ENCODE assay signal across 8 cellular contexts in the genomic region with DNA sequence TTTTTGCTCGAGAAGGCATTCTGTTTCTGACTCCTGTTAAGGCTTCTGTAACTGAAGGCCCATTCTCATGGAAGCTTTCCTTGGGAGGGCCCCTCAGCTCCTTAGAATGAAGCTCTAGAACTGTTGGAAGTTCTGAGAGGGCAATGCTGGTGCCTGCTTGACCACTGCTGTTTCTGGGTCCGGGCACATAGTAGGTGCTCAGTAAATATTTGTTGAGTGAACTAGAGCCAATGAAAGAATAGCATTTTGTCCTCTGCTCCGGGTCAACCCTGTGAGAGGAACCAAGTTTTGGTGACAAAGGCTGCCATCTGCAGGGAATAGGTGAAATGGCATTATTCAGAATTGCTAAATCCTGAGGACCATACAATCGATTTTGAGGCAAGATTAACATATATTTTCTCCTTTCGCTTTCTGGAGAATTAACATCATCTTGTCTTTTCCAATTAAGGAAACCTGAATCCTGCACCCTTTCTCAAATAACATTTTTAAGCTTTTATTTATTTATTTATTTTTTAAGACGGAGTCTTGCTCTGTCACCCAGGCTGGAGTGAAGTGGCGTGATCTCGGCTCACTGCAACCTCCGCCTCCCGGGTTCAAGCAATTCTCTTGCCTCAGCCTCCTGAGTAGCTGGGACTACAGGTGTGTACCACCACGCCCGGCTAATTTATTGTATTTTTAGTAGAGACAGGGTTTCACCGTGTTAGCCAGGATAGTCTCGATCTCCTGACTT. TPM values are rescaled to one million over a fixed set of nuclear protein-coding genes. Genes with fewer than 3 reads are reported as not detected.
DNase-seq lines count a peak whose midpoint lies in the region; ATAC-seq and TF ChIP-seq lines count a peak whose summit lies in the region.
"Not testable (repeated sequence)": the region's sequence is repeated elsewhere in the genome, so short reads cannot be mapped to it uniquely, and the experiment has no call there.

No MANE protein-coding gene starts in this region.

- not testable (repeated sequence) for H3K36me3 Mint-ChIP-seq in activated naive CD4-positive, alpha-beta T cell treated with anti-CD3 and anti-CD28 coated beads, Interleukin-2, amount 50 U/mL, for 72 hours; stimulated activated naive B cell treated with anti-CD40 and anti-IgM and Interleukin-4, amounts not matched to agents 10 μg/mL and 1 μg/mL and 100 μg/mL, for 72 hours

- not testable (repeated sequence) for H3K4me3 Mint-ChIP-seq in stimulated activated naive B cell treated with anti-CD40 and anti-IgM and Interleukin-4, amounts not matched to agents 10 μg/mL and 1 μg/mL and 100 μg/mL, for 72 hours

- ATAC-seq in activated naive CD4-positive, alpha-beta T cell treated with anti-CD3 and anti-CD28 coated beads, Interleukin-2, amount 50 U/mL, for 72 hours, result peak; percentile 83 to 88
- ATAC-seq in stimulated activated naive B cell treated with anti-CD40 and anti-IgM and Interleukin-4, amounts not matched to agents 10 μg/mL and 1 μg/mL and 100 μg/mL, for 72 hours (replicated peaks), result peak; percentile 48 to 56

- peaks cover 29 to 53% of the 10 kb centered on the region in 2 donors for H3K4me1 Mint-ChIP-seq in stimulated activated naive B cell treated with anti-CD40 and anti-IgM and Interleukin-4, amounts not matched to agents 10 μg/mL and 1 μg/mL and 100 μg/mL, for 72 hours

- not testable (repeated sequence) for H3K27me3 Mint-ChIP-seq in stimulated activated naive B cell treated with anti-CD40 and anti-IgM and Interleukin-4, amounts not matched to agents 10 μg/mL and 1 μg/mL and 100 μg/mL, for 72 hours

- H3K27ac Mint-ChIP-seq in activated naive CD4-positive, alpha-beta T cell treated with anti-CD3 and anti-CD28 coated beads, Interleukin-2, amount 50 U/mL, for 72 hours, result not testable (repeated sequence)
- peak overlapping the region; percentile 56 for H3K27ac Mint-ChIP-seq in stimulated activated naive B cell treated with anti-CD40 and anti-IgM and Interleukin-4, amounts not matched to agents 10 μg/mL and 1 μg/mL and 100 μg/mL, for 72 hours

- H3K9me3 Mint-ChIP-seq in activated naive CD4-positive, alpha-beta T cell treated with anti-CD3 and anti-CD28 coated beads, Interleukin-2, amount 50 U/mL, for 72 hours; stimulated activated naive B cell treated with anti-CD40 and anti-IgM and Interleukin-4, amounts not matched to agents 10 μg/mL and 1 μg/mL and 100 μg/mL, for 72 hours: not testable (repeated sequence)

- POLR2A ChIA-PET in HEK293T (lab: Yijun Ruan, JAX), result interaction anchor here (1.1 to 2.7 kb wide), 2 partner anchors 134 to 152 kb away, joined by 7 to 13 read pairs; a partner anchor contains a TSS

- CTCF ChIA-PET in HEK293T (lab: Yijun Ruan, JAX), result interaction anchor here (0.6 to 4.5 kb wide), 13 partner anchors 9 to 294 kb away, joined by 3 to 19 read pairs (median 5); a partner anchor contains a TSS

- DNase-seq in COR-L47 (lab: John Stamatoyannopoulos, UW) (peak; percentile 51), HEK293T (ENCODE audit: extremely low spot score) (peak; percentile 71), NCI-H2171 (lab: John Stamatoyannopoulos, UW) (peak; percentile 32), SW480 (ENCODE audit: low spot score) (peak; percentile 39), fibroblast of gingiva (ENCODE audit: low read depth) (peak; percentile 41), medulla oblongata (ENCODE audit: extremely low spot score) (peak; percentile 67)
- DNase-seq in activated naive CD4-positive, alpha-beta T cell treated with anti-CD3 and anti-CD28 coated beads, Interleukin-2, amount 50 U/mL, for 72 hours (ENCODE audit: low spot score in 2 of 2), result peak in 1 of 2 donors; percentile 51
- peak; percentile 35 for DNase-seq in stimulated activated naive B cell treated with anti-CD40 and anti-IgM and Interleukin-4, amounts not matched to agents 10 μg/mL and 1 μg/mL and 100 μg/mL, for 72 hours

TF ChIP-seq in HEK293T, 16 proteins besides CTCF, POLR2A, EP300 and RAD21:
- 0 out of 2 replicates have a peak, but pooled peaks have one; percentile 13 for TF ChIP-seq ELF4 (IDR thresholded peaks at IDR 0.05)

RNA-seq across cellular contexts. Expression of a gene that starts 11.7 kb away (rescaled TPM):
- 10 to 100 TPM in 1 of 2 donors, 1 to 10 TPM in 1; 3.3 to 10.4 TPM for total RNA-seq in activated naive CD4-positive, alpha-beta T cell treated with anti-CD3 and anti-CD28 coated beads, Interleukin-2, amount 50 U/mL, for 72 hours

RNA-seq across cellular contexts. Expression of a gene that starts 19.1 kb away (rescaled TPM):
- 10 to 100 TPM; 40.4 to 46.7 TPM for total RNA-seq in activated naive CD4-positive, alpha-beta T cell treated with anti-CD3 and anti-CD28 coated beads, Interleukin-2, amount 50 U/mL, for 72 hours
